In genomic region chr14:96790715-96791114, GRCh38 we compare ENCODE assay signal across 20 cellular contexts.
"Had no signal": no experiment of that assay in that cellular context is flagged by ENCODE, and none has a peak within 500 bp of the region (broad histone marks: within the 10 kb centered on the region; RNA-seq: fewer than 3 reads in every experiment).

No MANE protein-coding gene starts in this region.

- DNase-seq: effector CD4-positive, alpha-beta T cell; endodermal cell; erythroblast; foreskin keratinocyte; head of caudate nucleus; kidney; left colon; left ventricle myocardium superior; mesenchymal stem cell; midbrain; nephron progenitor cell; psoas muscle; spleen; stimulated activated CD4-positive, alpha-beta T cell treated with anti-CD3 and anti-CD28 coated beads, Interleukin-15, amount 100 ng/mL, for 24 hours; stimulated activated CD4-positive, alpha-beta T cell treated with anti-CD3 and anti-CD28 coated beads, Interleukin-1b, Interleukin-23, amount 100 ng/mL, for 48 hours; stimulated activated CD4-positive, alpha-beta T cell treated with anti-CD3 and anti-CD28 coated beads, Interleukin-4, amount 100 ng/mL, for 4 hours; stimulated activated naive B cell treated with anti-CD40 and anti-IgM and Interleukin-4, amounts not matched to agents 10 μg/mL and 1 μg/mL and 100 μg/mL, for 72 hours; stimulated activated naive CD8-positive, alpha-beta T cell treated with anti-CD3 and anti-CD28 coated beads, Interleukin-15, amount 100 ng/mL, for 72 hours; testis had no signal

- H3K4me1 Mint-ChIP-seq: stimulated activated naive B cell treated with anti-CD40 and anti-IgM and Interleukin-4, amounts not matched to agents 10 μg/mL and 1 μg/mL and 100 μg/mL, for 72 hours had no signal

- H3K27ac Mint-ChIP-seq: endodermal cell; nephron progenitor cell; stimulated activated naive B cell treated with anti-CD40 and anti-IgM and Interleukin-4, amounts not matched to agents 10 μg/mL and 1 μg/mL and 100 μg/mL, for 72 hours; stimulated activated naive CD8-positive, alpha-beta T cell treated with anti-CD3 and anti-CD28 coated beads, Interleukin-15, amount 100 ng/mL, for 72 hours had no signal

- H3K4me3 Mint-ChIP-seq: endodermal cell; nephron progenitor cell; stimulated activated naive B cell treated with anti-CD40 and anti-IgM and Interleukin-4, amounts not matched to agents 10 μg/mL and 1 μg/mL and 100 μg/mL, for 72 hours; stimulated activated naive CD8-positive, alpha-beta T cell treated with anti-CD3 and anti-CD28 coated beads, Interleukin-15, amount 100 ng/mL, for 72 hours had no signal

- ATAC-seq: foreskin keratinocyte; left colon; left ventricle myocardium superior; psoas muscle; sciatic nerve; stimulated activated naive B cell treated with anti-CD40 and anti-IgM and Interleukin-4, amounts not matched to agents 10 μg/mL and 1 μg/mL and 100 μg/mL, for 72 hours; stimulated activated naive CD8-positive, alpha-beta T cell treated with anti-CD3 and anti-CD28 coated beads, Interleukin-15, amount 100 ng/mL, for 72 hours had no signal

- H3K36me3 Mint-ChIP-seq: stimulated activated naive B cell treated with anti-CD40 and anti-IgM and Interleukin-4, amounts not matched to agents 10 μg/mL and 1 μg/mL and 100 μg/mL, for 72 hours had no signal

- H3K9me3 Mint-ChIP-seq: endodermal cell; nephron progenitor cell; stimulated activated naive B cell treated with anti-CD40 and anti-IgM and Interleukin-4, amounts not matched to agents 10 μg/mL and 1 μg/mL and 100 μg/mL, for 72 hours; stimulated activated naive CD8-positive, alpha-beta T cell treated with anti-CD3 and anti-CD28 coated beads, Interleukin-15, amount 100 ng/mL, for 72 hours had no signal
